In the genomic region with DNA sequence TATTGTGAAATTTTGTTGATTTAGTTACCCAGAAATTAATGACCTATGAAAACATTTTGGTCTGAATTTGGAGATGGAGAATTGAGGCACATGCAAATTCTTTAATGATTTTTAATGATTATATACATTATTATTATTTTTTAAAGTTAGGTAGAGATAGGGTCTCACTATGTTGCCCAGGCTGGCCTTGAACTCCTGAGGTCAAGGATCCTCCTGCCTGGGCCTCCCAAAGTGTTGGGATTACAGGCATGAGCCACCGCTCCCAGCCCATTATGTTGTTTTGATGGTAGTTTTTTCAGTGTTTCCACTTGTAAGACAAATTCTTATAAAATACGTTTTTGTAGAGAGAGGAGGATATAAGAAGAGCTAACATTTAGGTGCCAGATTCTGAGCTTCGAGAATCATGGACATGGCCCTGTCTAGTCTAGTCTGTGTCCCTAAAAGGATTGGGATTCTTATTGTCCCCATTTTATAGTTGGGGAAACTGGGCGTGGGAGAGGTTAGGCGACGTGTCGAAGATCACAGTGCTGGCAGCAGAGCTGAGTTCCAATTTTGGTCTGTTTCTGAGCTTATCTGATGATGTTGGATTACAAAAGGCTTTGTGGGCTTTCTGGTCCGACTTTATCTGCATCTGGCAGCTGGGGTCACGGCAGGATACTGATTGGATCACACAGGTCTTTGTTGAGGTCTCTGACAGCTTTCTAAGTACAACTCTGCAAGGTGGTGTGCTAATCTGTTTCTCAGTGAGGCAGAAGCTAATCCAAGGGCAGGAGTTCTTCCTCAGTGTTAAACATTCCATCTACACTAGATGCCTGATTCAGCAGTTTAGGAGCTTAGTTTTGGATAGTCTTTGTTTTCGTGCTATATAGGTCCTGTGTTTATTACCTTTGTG, we compare ENCODE assay signal across 1 cellular context.
TF ChIP-seq lines count a peak whose summit lies in the region.

No MANE protein-coding gene starts in this region.

TF ChIP-seq in K562, 482 proteins besides CTCF, POLR2A, EP300 and RAD21 (continued from another document and continues in another):
- TF ChIP-seq, protein P1, sequence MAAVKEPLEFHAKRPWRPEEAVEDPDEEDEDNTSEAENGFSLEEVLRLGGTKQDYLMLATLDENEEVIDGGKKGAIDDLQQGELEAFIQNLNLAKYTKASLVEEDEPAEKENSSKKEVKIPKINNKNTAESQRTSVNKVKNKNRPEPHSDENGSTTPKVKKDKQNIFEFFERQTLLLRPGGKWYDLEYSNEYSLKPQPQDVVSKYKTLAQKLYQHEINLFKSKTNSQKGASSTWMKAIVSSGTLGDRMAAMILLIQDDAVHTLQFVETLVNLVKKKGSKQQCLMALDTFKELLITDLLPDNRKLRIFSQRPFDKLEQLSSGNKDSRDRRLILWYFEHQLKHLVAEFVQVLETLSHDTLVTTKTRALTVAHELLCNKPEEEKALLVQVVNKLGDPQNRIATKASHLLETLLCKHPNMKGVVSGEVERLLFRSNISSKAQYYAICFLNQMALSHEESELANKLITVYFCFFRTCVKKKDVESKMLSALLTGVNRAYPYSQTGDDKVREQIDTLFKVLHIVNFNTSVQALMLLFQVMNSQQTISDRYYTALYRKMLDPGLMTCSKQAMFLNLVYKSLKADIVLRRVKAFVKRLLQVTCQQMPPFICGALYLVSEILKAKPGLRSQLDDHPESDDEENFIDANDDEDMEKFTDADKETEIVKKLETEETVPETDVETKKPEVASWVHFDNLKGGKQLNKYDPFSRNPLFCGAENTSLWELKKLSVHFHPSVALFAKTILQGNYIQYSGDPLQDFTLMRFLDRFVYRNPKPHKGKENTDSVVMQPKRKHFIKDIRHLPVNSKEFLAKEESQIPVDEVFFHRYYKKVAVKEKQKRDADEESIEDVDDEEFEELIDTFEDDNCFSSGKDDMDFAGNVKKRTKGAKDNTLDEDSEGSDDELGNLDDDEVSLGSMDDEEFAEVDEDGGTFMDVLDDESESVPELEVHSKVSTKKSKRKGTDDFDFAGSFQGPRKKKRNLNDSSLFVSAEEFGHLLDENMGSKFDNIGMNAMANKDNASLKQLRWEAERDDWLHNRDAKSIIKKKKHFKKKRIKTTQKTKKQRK (IDR thresholded peaks at IDR 0.05; ENCODE audit: borderline replicate concordance, low read depth, low read length), result no peak
- TF ChIP-seq ZNF212 (CRISPR knock-in tag; IDR thresholded peaks at IDR 0.05) (no peak), ETV5 (CRISPR knock-in tag; IDR thresholded peaks at IDR 0.05; ENCODE audit: low read depth) (no peak), CHAMP1 (IDR thresholded peaks at IDR 0.05) (peak; percentile 97), ZKSCAN1 (IDR thresholded peaks at IDR 0.05; ENCODE audit: low read depth, low read length) (no peak), FOXP1 (CRISPR knock-in tag; IDR thresholded peaks at IDR 0.05) (no peak), AFF4 (CRISPR knock-in tag; IDR thresholded peaks at IDR 0.05) (0 out of 2 replicates have a peak, but pooled peaks have one; percentile 17), NFYB (IDR thresholded peaks at IDR 0.05; ENCODE audit: extremely low read depth, insufficient read length) (peak; percentile 40), CXXC5 (CRISPR knock-in tag; IDR thresholded peaks at IDR 0.05) (peak; percentile 98), MTA2 (IDR thresholded peaks at IDR 0.05; ENCODE audit: low read depth) (peak; percentile 96), ILK (tag; IDR thresholded peaks at IDR 0.05; ENCODE audit: borderline replicate concordance, low read depth) (no peak), HMG20B (CRISPR knock-in tag; IDR thresholded peaks at IDR 0.05) (no peak), JUN (IDR thresholded peaks at IDR 0.05; ENCODE audit: borderline replicate concordance, low read depth, low read length) (peak; percentile 55; the same call in 1 of the 2 replicates), JUN (CRISPR knock-in tag; IDR thresholded peaks at IDR 0.05; ENCODE audit: borderline replicate concordance) (no peak), KDM5B (IDR thresholded peaks at IDR 0.05; ENCODE audit: insufficient replicate concordance, low read depth, low read length) (no peak), BMI1 (IDR thresholded peaks at IDR 0.05; ENCODE audit: low read length) (no peak), NR2C2 (CRISPR knock-in tag; IDR thresholded peaks at IDR 0.05) (no peak), NR2C2 (tag; IDR thresholded peaks at IDR 0.05) (peak; percentile 75), MTF1 (CRISPR knock-in tag; IDR thresholded peaks at IDR 0.05; ENCODE audit: borderline replicate concordance) (no peak), SREBF1 (IDR thresholded peaks at IDR 0.05; ENCODE audit: borderline replicate concordance, low read depth, low read length) (no peak), ETS2 (tag; IDR thresholded peaks at IDR 0.05; ENCODE audit: borderline replicate concordance, poor library complexity, severe bottlenecking) (no peak), ZNF551 (CRISPR knock-in tag; IDR thresholded peaks at IDR 0.05) (no peak), TCF15 (CRISPR knock-in tag; IDR thresholded peaks at IDR 0.05) (no peak), FOXJ2 (tag; IDR thresholded peaks at IDR 0.05) (peak; percentile 85), ZNF239 (CRISPR knock-in tag; IDR thresholded peaks at IDR 0.05) (no peak), NCOA6 (IDR thresholded peaks at IDR 0.05) (no peak; the same call in 1 of the 2 replicates), TAF9B (IDR thresholded peaks at IDR 0.05; ENCODE audit: partially characterized antibody) (no peak), RFX5 (IDR thresholded peaks at IDR 0.05; ENCODE audit: low read depth, low read length) (no peak), NFXL1 (CRISPR knock-in tag; IDR thresholded peaks at IDR 0.05) (no peak), ZNF395 (CRISPR knock-in tag; IDR thresholded peaks at IDR 0.05) (peak; percentile 50; the same call in 1 of the 2 replicates), HNRNPLL (IDR thresholded peaks at IDR 0.05; ENCODE audit: low read depth, low read length, poor library complexity, severe bottlenecking) (no peak), POU5F1 (IDR thresholded peaks at IDR 0.05; ENCODE audit: borderline replicate concordance, low read depth, low read length, partially characterized antibody) (no peak), AFF1 (IDR thresholded peaks at IDR 0.05; ENCODE audit: low read depth in 1 of 2, partially characterized antibody in 2 of 2) (peak in 1 of 2 experiments; percentile 75)
- TF ChIP-seq, protein P2, sequence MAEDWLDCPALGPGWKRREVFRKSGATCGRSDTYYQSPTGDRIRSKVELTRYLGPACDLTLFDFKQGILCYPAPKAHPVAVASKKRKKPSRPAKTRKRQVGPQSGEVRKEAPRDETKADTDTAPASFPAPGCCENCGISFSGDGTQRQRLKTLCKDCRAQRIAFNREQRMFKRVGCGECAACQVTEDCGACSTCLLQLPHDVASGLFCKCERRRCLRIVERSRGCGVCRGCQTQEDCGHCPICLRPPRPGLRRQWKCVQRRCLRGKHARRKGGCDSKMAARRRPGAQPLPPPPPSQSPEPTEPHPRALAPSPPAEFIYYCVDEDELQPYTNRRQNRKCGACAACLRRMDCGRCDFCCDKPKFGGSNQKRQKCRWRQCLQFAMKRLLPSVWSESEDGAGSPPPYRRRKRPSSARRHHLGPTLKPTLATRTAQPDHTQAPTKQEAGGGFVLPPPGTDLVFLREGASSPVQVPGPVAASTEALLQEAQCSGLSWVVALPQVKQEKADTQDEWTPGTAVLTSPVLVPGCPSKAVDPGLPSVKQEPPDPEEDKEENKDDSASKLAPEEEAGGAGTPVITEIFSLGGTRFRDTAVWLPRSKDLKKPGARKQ (CRISPR knock-in tag; IDR thresholded peaks at IDR 0.05), result no peak
- TF ChIP-seq, protein P3, sequence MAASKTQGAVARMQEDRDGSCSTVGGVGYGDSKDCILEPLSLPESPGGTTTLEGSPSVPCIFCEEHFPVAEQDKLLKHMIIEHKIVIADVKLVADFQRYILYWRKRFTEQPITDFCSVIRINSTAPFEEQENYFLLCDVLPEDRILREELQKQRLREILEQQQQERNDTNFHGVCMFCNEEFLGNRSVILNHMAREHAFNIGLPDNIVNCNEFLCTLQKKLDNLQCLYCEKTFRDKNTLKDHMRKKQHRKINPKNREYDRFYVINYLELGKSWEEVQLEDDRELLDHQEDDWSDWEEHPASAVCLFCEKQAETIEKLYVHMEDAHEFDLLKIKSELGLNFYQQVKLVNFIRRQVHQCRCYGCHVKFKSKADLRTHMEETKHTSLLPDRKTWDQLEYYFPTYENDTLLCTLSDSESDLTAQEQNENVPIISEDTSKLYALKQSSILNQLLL (CRISPR knock-in tag; IDR thresholded peaks at IDR 0.05; ENCODE audit: borderline replicate concordance), result no peak
- TF ChIP-seq, protein P4, sequence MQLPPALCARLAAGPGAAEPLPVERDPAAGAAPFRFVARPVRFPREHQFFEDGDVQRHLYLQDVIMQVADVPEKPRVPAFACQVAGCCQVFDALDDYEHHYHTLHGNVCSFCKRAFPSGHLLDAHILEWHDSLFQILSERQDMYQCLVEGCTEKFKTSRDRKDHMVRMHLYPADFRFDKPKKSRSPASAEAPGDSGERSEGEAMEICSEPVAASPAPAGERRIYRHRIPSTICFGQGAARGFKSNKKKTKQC (CRISPR knock-in tag; IDR thresholded peaks at IDR 0.05), result no peak
